Comparison of ENCODE assay signal across 15 cellular contexts in genomic region chr9:104876587-104876986, GRCh38. TPM values are rescaled to one million over a fixed set of nuclear protein-coding genes. Genes with fewer than 3 reads are reported as not detected.
A peak's percentile ranks its signal among the peaks of the same experiment; 100 is the strongest.
DNase-seq lines count a peak whose midpoint lies in the region; TF ChIP-seq lines count a peak whose summit lies in the region.
"Had no signal": no experiment of that assay in that cellular context is flagged by ENCODE, and none has a peak within 500 bp of the region (broad histone marks: within the 10 kb centered on the region; RNA-seq: fewer than 3 reads in every experiment).

No MANE protein-coding gene starts in this region.

- TF ChIP-seq POLR2A in adrenal gland (IDR thresholded peaks at IDR 0.05) (no peak), spleen (IDR thresholded peaks at IDR 0.05) (no peak)

- no peaks in the 10 kb centered on the region for H3K27me3 ChIP-seq in adrenal gland
- H3K27me3 ChIP-seq in spleen (replicated peaks in 1 of 7) = no peaks in the 10 kb centered on the region
- no peaks in the 10 kb centered on the region for H3K27me3 ChIP-seq in hepatocyte
- H3K27me3 ChIP-seq in CD8-positive, alpha-beta memory T cell (ENCODE audit: insufficient read depth, low read length, poor library complexity, severe bottlenecking) = no peaks in the 10 kb centered on the region
- H3K27me3 ChIP-seq: BE2C had no signal

- no peaks in the 10 kb centered on the region for H3K9me3 Mint-ChIP-seq in endothelial cell (ENCODE audit: unreplicated experiment)
- peaks cover 8% of the 10 kb centered on the region for H3K9me3 Mint-ChIP-seq in nephron progenitor cell
- no peaks in the 10 kb centered on the region for H3K9me3 Mint-ChIP-seq in type B pancreatic cell
- H3K9me3 Mint-ChIP-seq in CD8-positive, alpha-beta memory T cell = no peaks in the 10 kb centered on the region
- H3K9me3 Mint-ChIP-seq: CD4-positive, alpha-beta T cell had no signal

- H3K4me1 Mint-ChIP-seq in endothelial cell (ENCODE audit: unreplicated experiment) (peaks cover 28% of the 10 kb centered on the region), nephron progenitor cell (peaks cover 13% of the 10 kb centered on the region), type B pancreatic cell (ENCODE audit: unreplicated experiment) (peaks cover 7% of the 10 kb centered on the region)
- no peaks in the 10 kb centered on the region for H3K4me1 Mint-ChIP-seq in CD8-positive, alpha-beta memory T cell

- H3K36me3 ChIP-seq in adrenal gland (replicated peaks in 1 of 2) (peaks cover 0 to 52% of the 10 kb centered on the region in 2 donors), spleen (peaks cover 0 to 75% (median 0%) of the 10 kb centered on the region in 6 donors), hepatocyte (replicated peaks; ENCODE audit: insufficient read depth, low read depth) (no peaks in the 10 kb centered on the region)
- no peaks in the 10 kb centered on the region for H3K36me3 ChIP-seq in CD8-positive, alpha-beta memory T cell (ENCODE audit: insufficient read depth, low read length)
- H3K36me3 ChIP-seq: BE2C had no signal

- POLR2A ChIA-PET in CD8-positive, alpha-beta memory T cell (lab: Charles Lee) = no interaction called here

- H3K9me3 ChIP-seq in adrenal gland (replicated peaks in 1 of 3) (no peaks in the 10 kb centered on the region), spleen (no peaks in the 10 kb centered on the region), hepatocyte (ENCODE audit: low read depth) (no peaks in the 10 kb centered on the region)
- no peaks in the 10 kb centered on the region for H3K9me3 ChIP-seq in CD8-positive, alpha-beta memory T cell (ENCODE audit: low read length)
- H3K9me3 ChIP-seq: BE2C had no signal

- CTCF ChIA-PET in CD8-positive, alpha-beta memory T cell (lab: Charles Lee) = interaction anchor here (1.4 kb wide), 1 partner anchor 13 kb away, joined by 4 read pairs; no protein-coding TSS in a partner anchor

- peak in 2 of 7 donors; percentile 0 to 42 for DNase-seq in adrenal gland
- no peak for DNase-seq in endothelial cell (ENCODE audit: low spot score)
- no peak for DNase-seq in nephron progenitor cell
- no peak for DNase-seq in type B pancreatic cell (ENCODE audit: extremely low spot score, unreplicated experiment)
- no peak for DNase-seq in spleen
- DNase-seq in hepatocyte (ENCODE audit: low spot score) = no peak
- no peak for DNase-seq in CD8-positive, alpha-beta memory T cell
- DNase-seq: ACHN; BE2C; CD4-positive, alpha-beta T cell; DMS 273 treated with DMSO at 0.1 percent for 48 hours; GDM1; GM23248; HCEC 1CT had no signal

- intact Hi-C loops in adrenal gland (cut with DNase I) = no loop called here
- intact Hi-C loops in spleen (cut with DNase I; ENCODE audit: low total_unique reads) = no loop called here

- no peak overlapping the region for H3K4me2 ChIP-seq in hepatocyte

- no peak overlapping the region for H2AFZ ChIP-seq in hepatocyte
- H2AFZ ChIP-seq: GM23248 had no signal

- peak overlapping the region; percentile 68 for H3K4me3 Mint-ChIP-seq in endothelial cell (ENCODE audit: unreplicated experiment)
- H3K4me3 Mint-ChIP-seq in nephron progenitor cell = no peak overlapping the region
- H3K4me3 Mint-ChIP-seq in type B pancreatic cell = peak overlapping the region; percentile 12
- H3K4me3 Mint-ChIP-seq in CD8-positive, alpha-beta memory T cell = no peak overlapping the region
- H3K4me3 Mint-ChIP-seq: CD4-positive, alpha-beta T cell had no signal

- TF ChIP-seq CTCF in adrenal gland (IDR thresholded peaks at IDR 0.05) (no peak), endothelial cell (IDR thresholded peaks at IDR 0.05; ENCODE audit: unreplicated experiment) (no peak), nephron progenitor cell (IDR thresholded peaks at IDR 0.05) (no peak), type B pancreatic cell (conservative IDR thresholded peaks at IDR 0.05) (no peak), spleen (IDR thresholded peaks at IDR 0.05 in 8 of 11, conservative IDR thresholded peaks at IDR 0.05 in 3 of 11) (no peak), hepatocyte (IDR thresholded peaks at IDR 0.05; ENCODE audit: poor library complexity) (no peak)

- H3K27ac ChIP-seq in adrenal gland (peak overlapping the region in 3 of 5 donors; percentile 11 to 89 (median 28)), spleen (no peak overlapping the region), hepatocyte (no peak overlapping the region)
- H3K27ac ChIP-seq in CD8-positive, alpha-beta memory T cell (ENCODE audit: low read depth, low read length) = no peak overlapping the region
- H3K27ac ChIP-seq: C4-2B, GM23248 had no signal

- peaks cover 21% of the 10 kb centered on the region for H4K20me1 ChIP-seq in hepatocyte (ENCODE audit: insufficient read depth, poor library complexity, severe bottlenecking)

- H3K4me3 ChIP-seq in adrenal gland (no peak overlapping the region), spleen (no peak overlapping the region), hepatocyte (no peak overlapping the region)
- no peak overlapping the region for H3K4me3 ChIP-seq in CD8-positive, alpha-beta memory T cell (ENCODE audit: low read length)
- H3K4me3 ChIP-seq: GM23248 had no signal

- H3K36me3 Mint-ChIP-seq in endothelial cell (ENCODE audit: low read depth, unreplicated experiment) = peaks cover 57% of the 10 kb centered on the region
- H3K36me3 Mint-ChIP-seq in nephron progenitor cell (ENCODE audit: low read depth) = peaks cover 54% of the 10 kb centered on the region
- H3K36me3 Mint-ChIP-seq in type B pancreatic cell = peaks cover 14% of the 10 kb centered on the region
- peaks cover 0 to 10% (median 0%) of the 10 kb centered on the region in 3 donors for H3K36me3 Mint-ChIP-seq in CD8-positive, alpha-beta memory T cell

- peaks cover 61% of the 10 kb centered on the region for H3K79me2 ChIP-seq in hepatocyte

- WGBS in adrenal gland, 4 donors = 91 to 100% (median 100%) methylated on average over 1 of the region's 1 CpG
- 83 to 100% (median 98%) methylated on average over 1 of the region's 1 CpG for WGBS in spleen, 5 donors
- 100% methylated on average over 1 of the region's 1 CpG for WGBS in hepatocyte (ENCODE audit: low lambda C conversion rate, missing lambda C conversion rate)

- H3K4me1 ChIP-seq in adrenal gland (replicated peaks in 1 of 2) (peaks cover 49 to 66% of the 10 kb centered on the region in 2 donors), spleen (peaks cover 0 to 28% (median 20%) of the 10 kb centered on the region in 6 donors), hepatocyte (ENCODE audit: insufficient read depth) (peaks cover 22% of the 10 kb centered on the region)
- H3K4me1 ChIP-seq in CD8-positive, alpha-beta memory T cell (ENCODE audit: insufficient read depth, low read length) = no peaks in the 10 kb centered on the region
- H3K4me1 ChIP-seq: BE2C had no signal

- peaks cover 12% of the 10 kb centered on the region for H3K27me3 Mint-ChIP-seq in endothelial cell (ENCODE audit: unreplicated experiment)
- peaks cover 6% of the 10 kb centered on the region for H3K27me3 Mint-ChIP-seq in nephron progenitor cell (ENCODE audit: low read depth, poor library complexity)
- H3K27me3 Mint-ChIP-seq in type B pancreatic cell = no peaks in the 10 kb centered on the region
- H3K27me3 Mint-ChIP-seq in CD8-positive, alpha-beta memory T cell = peaks cover 0 to 3% of the 10 kb centered on the region in 2 donors
- H3K27me3 Mint-ChIP-seq: CD4-positive, alpha-beta T cell had no signal

- H3K9me2 ChIP-seq in hepatocyte (replicated peaks; ENCODE audit: insufficient read depth) = no peaks in the 10 kb centered on the region

- no peak overlapping the region for H3K27ac Mint-ChIP-seq in endothelial cell (ENCODE audit: unreplicated experiment)
- peak overlapping the region; percentile 78 for H3K27ac Mint-ChIP-seq in nephron progenitor cell
- no peak overlapping the region for H3K27ac Mint-ChIP-seq in type B pancreatic cell
- no peak overlapping the region for H3K27ac Mint-ChIP-seq in CD8-positive, alpha-beta memory T cell
- H3K27ac Mint-ChIP-seq: CD4-positive, alpha-beta T cell had no signal

RNA-seq across cellular contexts. Expression of gene ABCA1, which starts 51.4 kb away (rescaled TPM):
- 100 to 1,000 TPM; 101 to 446 (median 195) TPM for total RNA-seq in adrenal gland
- polyA plus RNA-seq in adrenal gland = 10 to 100 TPM; 26.8 to 58.4 (median 49.2) TPM
- 171 TPM for total RNA-seq in endothelial cell (ENCODE audit: unreplicated experiment)
- total RNA-seq in type B pancreatic cell (ENCODE audit: low replicate concordance) = 16.2 and 20.8 TPM in 2 replicates
- total RNA-seq in spleen = 10 to 100 TPM; 55.0 to 78.4 (median 68.3) TPM
- 1 to 10 TPM; 4.5 to 5.0 (median 4.7) TPM for polyA plus RNA-seq in spleen
- 76.1 and 87.4 TPM in 2 replicates for total RNA-seq in hepatocyte
- 11.9 and 14.5 TPM in 2 replicates for polyA plus RNA-seq in hepatocyte
- under 1 TPM; 0.83 to 0.89 TPM for total RNA-seq in CD8-positive, alpha-beta memory T cell
- polyA plus RNA-seq in CD8-positive, alpha-beta memory T cell = not detected

Comparison
In these comparisons a context has a peak if more than half of its experiments do, and no peak if none do; other contexts are left out.
1. H3K27ac ChIP-seq: peak in adrenal gland (3 of 5); none in spleen (0 of 8), hepatocyte (single experiment) and CD8-positive, alpha-beta memory T cell (single experiment).
2. H3K4me3 Mint-ChIP-seq: peak in endothelial cell (single experiment) and type B pancreatic cell (single experiment); none in nephron progenitor cell (single experiment) and CD8-positive, alpha-beta memory T cell (0 of 7).